ENCODE assay signal across 14 cellular contexts in the genomic region with DNA sequence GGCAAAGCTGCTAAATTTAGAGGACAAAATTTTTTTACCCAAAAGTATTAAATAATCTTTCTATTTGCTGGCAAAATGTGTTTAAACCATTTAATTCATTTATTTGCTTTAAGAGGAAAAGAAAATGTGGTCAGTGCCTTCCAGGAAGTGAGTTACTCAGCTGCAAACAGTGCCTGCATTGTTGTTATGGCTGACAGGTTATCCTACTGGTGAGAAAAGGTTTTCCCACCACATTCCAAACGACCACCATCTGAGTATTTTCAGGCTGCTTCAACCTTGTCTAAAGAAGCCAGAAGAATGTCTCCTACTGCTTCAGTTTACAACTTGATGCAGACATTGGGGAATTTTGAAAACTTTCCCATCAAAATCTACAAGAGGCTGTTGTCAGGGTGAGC.
DNase-seq lines count a peak whose midpoint lies in the region; ATAC-seq and TF ChIP-seq lines count a peak whose summit lies in the region.
"Had no signal": no experiment of that assay in that cellular context is flagged by ENCODE, and none has a peak within 500 bp of the region (broad histone marks: within the 10 kb centered on the region; RNA-seq: fewer than 3 reads in every experiment).

No MANE protein-coding gene starts in this region.

- DNase-seq in Caki2 (ENCODE audit: low read depth) (peak; percentile 8), HS-5 (ENCODE audit: low read depth) (peak; percentile 3), body of pancreas (peak in 1 of 4 donors; percentile 4), kidney epithelial cell (ENCODE audit: low read depth) (peak; percentile 70), lower lobe of right lung (no peak), NOMO-1 treated with dmso at 0.1 percent for 144 hours (lab: John Stamatoyannopoulos, UW; ENCODE audit: unreplicated experiment) (no peak)
- DNase-seq: activated CD4-positive, CD25-positive, alpha-beta regulatory T cell treated with anti-CD3 and anti-CD28 coated beads, Interleukin-2, amount 50 U/mL, for 72 hours; activated naive CD8-positive, alpha-beta T cell treated with anti-CD3 and anti-CD28 coated beads, Interleukin-2, amount 50 U/mL, for 24 hours; activated T-cell treated with anti-CD3 and anti-CD28 coated beads for 4 hours; Peyer's patch; stimulated activated CD4-positive, alpha-beta T cell treated with anti-CD3 and anti-CD28 coated beads, Interleukin-1b, Interleukin-23, amount 100 ng/mL, for 48 hours; T-cell had no signal

- WGBS in body of pancreas, 2 donors, result 0% methylated on average over 1 of the region's 1 CpG

- H3K9me3 ChIP-seq in body of pancreas (no peaks in the 10 kb centered on the region), lower lobe of right lung (no peaks in the 10 kb centered on the region)
- H3K9me3 ChIP-seq: Peyer's patch had no signal

- ATAC-seq in body of pancreas (peak; percentile 71), lower lobe of right lung (no peak), HG02981 (IDR thresholded peaks at IDR 0.05; ENCODE audit: unreplicated experiment) (no peak), GM21825 (IDR thresholded peaks at IDR 0.05; ENCODE audit: unreplicated experiment) (no peak)
- ATAC-seq: activated naive CD8-positive, alpha-beta T cell treated with anti-CD3 and anti-CD28 coated beads, Interleukin-2, amount 50 U/mL, for 24 hours; T-cell had no signal

- H3K27ac ChIP-seq in body of pancreas, result peak overlapping the region in 2 of 4 donors; percentile 57 to 72
- H3K27ac ChIP-seq in lower lobe of right lung, result no peak overlapping the region
- H3K27ac ChIP-seq: Peyer's patch had no signal

- H3K36me3 ChIP-seq in body of pancreas (replicated peaks in 1 of 2; ENCODE audit: insufficient read depth in 1 of 2, low read depth in 2 of 2), result no peaks in the 10 kb centered on the region
- no peaks in the 10 kb centered on the region for H3K36me3 ChIP-seq in kidney epithelial cell (ENCODE audit: control insufficient read depth, insufficient read depth, low read length)
- H3K36me3 ChIP-seq in lower lobe of right lung, result no peaks in the 10 kb centered on the region
- H3K36me3 ChIP-seq: Peyer's patch had no signal

- H3K27me3 ChIP-seq in body of pancreas (no peaks in the 10 kb centered on the region), kidney epithelial cell (ENCODE audit: control insufficient read depth, insufficient read depth, low read length) (no peaks in the 10 kb centered on the region), lower lobe of right lung (ENCODE audit: low read depth) (no peaks in the 10 kb centered on the region)
- H3K27me3 ChIP-seq: Peyer's patch had no signal

- no peak for TF ChIP-seq POLR2A in body of pancreas (IDR thresholded peaks at IDR 0.05)

- H3K4me3 ChIP-seq in body of pancreas (no peak overlapping the region), kidney epithelial cell (ENCODE audit: low read depth, low read length) (no peak overlapping the region), lower lobe of right lung (no peak overlapping the region)
- H3K4me3 ChIP-seq: Peyer's patch had no signal

- TF ChIP-seq CTCF in body of pancreas (IDR thresholded peaks at IDR 0.05) (no peak), kidney epithelial cell (IDR thresholded peaks at IDR 0.05; ENCODE audit: insufficient read depth, low read length, poor library complexity, severe bottlenecking) (no peak), lower lobe of right lung (IDR thresholded peaks at IDR 0.05) (no peak)

- in situ Hi-C loops in Caki2 (cut with HindIII; ENCODE audit: low pct_unique_long_range_greater_than_20kb, low sequenced_read_pairs), result no loop called here

- intact Hi-C loops in body of pancreas (cut with DNase I), result no loop called here
- intact Hi-C loops in lower lobe of right lung (cut with DNase I), result no loop called here

- H3K4me1 ChIP-seq in body of pancreas (no peaks in the 10 kb centered on the region), lower lobe of right lung (no peaks in the 10 kb centered on the region)
- H3K4me1 ChIP-seq: Peyer's patch had no signal

Comparison
In these comparisons a context has a peak if more than half of its experiments do, and no peak if none do; other contexts are left out.
1. DNase-seq: peak in Caki2 (single experiment), HS-5 (single experiment) and kidney epithelial cell (single experiment); none in lower lobe of right lung (single experiment) and NOMO-1 treated with dmso at 0.1 percent for 144 hours (single experiment).